ENCODE assay signal across 1 cellular context in genomic region chr22:49966716-49967332, GRCh38.
TF ChIP-seq lines count a peak whose summit lies in the region.

No MANE protein-coding gene starts in this region.

TF ChIP-seq in HepG2, 621 proteins besides CTCF, POLR2A, EP300 and RAD21 (continued from another document and continues in another):
- TF ChIP-seq, protein P1, sequence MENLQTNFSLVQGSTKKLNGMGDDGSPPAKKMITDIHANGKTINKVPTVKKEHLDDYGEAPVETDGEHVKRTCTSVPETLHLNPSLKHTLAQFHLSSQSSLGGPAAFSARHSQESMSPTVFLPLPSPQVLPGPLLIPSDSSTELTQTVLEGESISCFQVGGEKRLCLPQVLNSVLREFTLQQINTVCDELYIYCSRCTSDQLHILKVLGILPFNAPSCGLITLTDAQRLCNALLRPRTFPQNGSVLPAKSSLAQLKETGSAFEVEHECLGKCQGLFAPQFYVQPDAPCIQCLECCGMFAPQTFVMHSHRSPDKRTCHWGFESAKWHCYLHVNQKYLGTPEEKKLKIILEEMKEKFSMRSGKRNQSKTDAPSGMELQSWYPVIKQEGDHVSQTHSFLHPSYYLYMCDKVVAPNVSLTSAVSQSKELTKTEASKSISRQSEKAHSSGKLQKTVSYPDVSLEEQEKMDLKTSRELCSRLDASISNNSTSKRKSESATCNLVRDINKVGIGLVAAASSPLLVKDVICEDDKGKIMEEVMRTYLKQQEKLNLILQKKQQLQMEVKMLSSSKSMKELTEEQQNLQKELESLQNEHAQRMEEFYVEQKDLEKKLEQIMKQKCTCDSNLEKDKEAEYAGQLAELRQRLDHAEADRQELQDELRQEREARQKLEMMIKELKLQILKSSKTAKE (CRISPR knock-in tag; IDR thresholded peaks at IDR 0.05; ENCODE audit: borderline replicate concordance): peak; percentile 50; the same call in 1 of the 2 replicates
- TF ChIP-seq FOXO4 (CRISPR knock-in tag; conservative IDR thresholded peaks at IDR 0.05) (no peak), TRIM24 (CRISPR knock-in tag; IDR thresholded peaks at IDR 0.05) (0 out of 2 replicates have a peak, but pooled peaks have one; percentile 1), ZNF770 (CRISPR knock-in tag; IDR thresholded peaks at IDR 0.05) (no peak), TEAD2 (CRISPR knock-in tag; IDR thresholded peaks at IDR 0.05) (no peak), ZNF629 (CRISPR knock-in tag; conservative IDR thresholded peaks at IDR 0.05) (0 out of 2 replicates have a peak, but pooled peaks have one; percentile 18), RBM39 (IDR thresholded peaks at IDR 0.05; ENCODE audit: low read depth, low read length, poor library complexity, severe bottlenecking) (no peak), REL (CRISPR knock-in tag; conservative IDR thresholded peaks at IDR 0.05) (no peak), MBD4 (IDR thresholded peaks at IDR 0.05; ENCODE audit: borderline replicate concordance, low read length) (no peak), SIN3B (IDR thresholded peaks at IDR 0.05; ENCODE audit: low read length) (no peak), ZNF235 (CRISPR knock-in tag; IDR thresholded peaks at IDR 0.05; ENCODE audit: borderline replicate concordance) (no peak), ZMYM2 (CRISPR knock-in tag; IDR thresholded peaks at IDR 0.05) (no peak), MTF2 (CRISPR knock-in tag; IDR thresholded peaks at IDR 0.05; ENCODE audit: borderline replicate concordance) (no peak), KLF12 (CRISPR knock-in tag; IDR thresholded peaks at IDR 0.05; ENCODE audit: borderline replicate concordance) (0 out of 2 replicates have a peak, but pooled peaks have one; percentile 21), EEA1 (CRISPR knock-in tag; IDR thresholded peaks at IDR 0.05; ENCODE audit: borderline replicate concordance) (no peak), CEBPB (IDR thresholded peaks at IDR 0.05; ENCODE audit: borderline replicate concordance, low read depth, low read length) (peak; percentile 88), ZNF672 (CRISPR knock-in tag; IDR thresholded peaks at IDR 0.05) (no peak), MAFK (conservative IDR thresholded peaks at IDR 0.05 in 1 of 2, IDR thresholded peaks at IDR 0.05 in 1 of 2; ENCODE audit: low read length in 2 of 2) (no peak), ZBTB34 (CRISPR knock-in tag; IDR thresholded peaks at IDR 0.05) (no peak), SATB2 (CRISPR knock-in tag; IDR thresholded peaks at IDR 0.05) (no peak), KAT2B (IDR thresholded peaks at IDR 0.05; ENCODE audit: borderline replicate concordance, low read depth, low read length) (no peak), HOXA7 (CRISPR knock-in tag; IDR thresholded peaks at IDR 0.05) (no peak), ZNF878 (CRISPR knock-in tag; IDR thresholded peaks at IDR 0.05) (no peak), ZNF614 (CRISPR knock-in tag; IDR thresholded peaks at IDR 0.05; ENCODE audit: borderline replicate concordance) (no peak; the same call in 1 of the 2 replicates), MXI1 (IDR thresholded peaks at IDR 0.05; ENCODE audit: borderline replicate concordance, low read depth, low read length) (peak; percentile 28; the same call in 1 of the 3 replicates), ZMAT3 (CRISPR knock-in tag; conservative IDR thresholded peaks at IDR 0.05) (no peak), ZNF501 (CRISPR knock-in tag; IDR thresholded peaks at IDR 0.05) (no peak), HMG20B (CRISPR knock-in tag; conservative IDR thresholded peaks at IDR 0.05) (no peak), ZNF563 (CRISPR knock-in tag; IDR thresholded peaks at IDR 0.05) (no peak), ZSCAN30 (CRISPR knock-in tag; IDR thresholded peaks at IDR 0.05) (no peak), MAF1 (CRISPR knock-in tag; IDR thresholded peaks at IDR 0.05; ENCODE audit: borderline replicate concordance) (no peak), LCORL (IDR thresholded peaks at IDR 0.05) (no peak), LCORL (CRISPR knock-in tag; IDR thresholded peaks at IDR 0.05) (peak; percentile 54; the same call in 1 of the 2 replicates), ZNF446 (CRISPR knock-in tag; IDR thresholded peaks at IDR 0.05) (no peak), ZNF589 (CRISPR knock-in tag; conservative IDR thresholded peaks at IDR 0.05) (no peak), FOXA1 (IDR thresholded peaks at IDR 0.05) (no peak), FOXA1 (CRISPR knock-in tag; IDR thresholded peaks at IDR 0.05) (no peak), ZNF260 (CRISPR knock-in tag; IDR thresholded peaks at IDR 0.05; ENCODE audit: borderline replicate concordance, low read depth) (no peak), DMAP1 (CRISPR knock-in tag; IDR thresholded peaks at IDR 0.05) (no peak), FIP1L1 (IDR thresholded peaks at IDR 0.05; ENCODE audit: borderline replicate concordance, insufficient read depth, low read depth, low read length) (no peak)
- TF ChIP-seq, protein P2, sequence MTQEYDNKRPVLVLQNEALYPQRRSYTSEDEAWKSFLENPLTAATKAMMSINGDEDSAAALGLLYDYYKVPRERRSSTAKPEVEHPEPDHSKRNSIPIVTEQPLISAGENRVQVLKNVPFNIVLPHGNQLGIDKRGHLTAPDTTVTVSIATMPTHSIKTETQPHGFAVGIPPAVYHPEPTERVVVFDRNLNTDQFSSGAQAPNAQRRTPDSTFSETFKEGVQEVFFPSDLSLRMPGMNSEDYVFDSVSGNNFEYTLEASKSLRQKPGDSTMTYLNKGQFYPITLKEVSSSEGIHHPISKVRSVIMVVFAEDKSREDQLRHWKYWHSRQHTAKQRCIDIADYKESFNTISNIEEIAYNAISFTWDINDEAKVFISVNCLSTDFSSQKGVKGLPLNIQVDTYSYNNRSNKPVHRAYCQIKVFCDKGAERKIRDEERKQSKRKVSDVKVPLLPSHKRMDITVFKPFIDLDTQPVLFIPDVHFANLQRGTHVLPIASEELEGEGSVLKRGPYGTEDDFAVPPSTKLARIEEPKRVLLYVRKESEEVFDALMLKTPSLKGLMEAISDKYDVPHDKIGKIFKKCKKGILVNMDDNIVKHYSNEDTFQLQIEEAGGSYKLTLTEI (CRISPR knock-in tag; conservative IDR thresholded peaks at IDR 0.05): no peak
- TF ChIP-seq, protein P3, sequence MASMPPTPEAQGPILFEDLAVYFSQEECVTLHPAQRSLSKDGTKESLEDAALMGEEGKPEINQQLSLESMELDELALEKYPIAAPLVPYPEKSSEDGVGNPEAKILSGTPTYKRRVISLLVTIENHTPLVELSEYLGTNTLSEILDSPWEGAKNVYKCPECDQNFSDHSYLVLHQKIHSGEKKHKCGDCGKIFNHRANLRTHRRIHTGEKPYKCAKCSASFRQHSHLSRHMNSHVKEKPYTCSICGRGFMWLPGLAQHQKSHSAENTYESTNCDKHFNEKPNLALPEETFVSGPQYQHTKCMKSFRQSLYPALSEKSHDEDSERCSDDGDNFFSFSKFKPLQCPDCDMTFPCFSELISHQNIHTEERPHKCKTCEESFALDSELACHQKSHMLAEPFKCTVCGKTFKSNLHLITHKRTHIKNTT (CRISPR knock-in tag; IDR thresholded peaks at IDR 0.05): no peak
- TF ChIP-seq, protein P4, sequence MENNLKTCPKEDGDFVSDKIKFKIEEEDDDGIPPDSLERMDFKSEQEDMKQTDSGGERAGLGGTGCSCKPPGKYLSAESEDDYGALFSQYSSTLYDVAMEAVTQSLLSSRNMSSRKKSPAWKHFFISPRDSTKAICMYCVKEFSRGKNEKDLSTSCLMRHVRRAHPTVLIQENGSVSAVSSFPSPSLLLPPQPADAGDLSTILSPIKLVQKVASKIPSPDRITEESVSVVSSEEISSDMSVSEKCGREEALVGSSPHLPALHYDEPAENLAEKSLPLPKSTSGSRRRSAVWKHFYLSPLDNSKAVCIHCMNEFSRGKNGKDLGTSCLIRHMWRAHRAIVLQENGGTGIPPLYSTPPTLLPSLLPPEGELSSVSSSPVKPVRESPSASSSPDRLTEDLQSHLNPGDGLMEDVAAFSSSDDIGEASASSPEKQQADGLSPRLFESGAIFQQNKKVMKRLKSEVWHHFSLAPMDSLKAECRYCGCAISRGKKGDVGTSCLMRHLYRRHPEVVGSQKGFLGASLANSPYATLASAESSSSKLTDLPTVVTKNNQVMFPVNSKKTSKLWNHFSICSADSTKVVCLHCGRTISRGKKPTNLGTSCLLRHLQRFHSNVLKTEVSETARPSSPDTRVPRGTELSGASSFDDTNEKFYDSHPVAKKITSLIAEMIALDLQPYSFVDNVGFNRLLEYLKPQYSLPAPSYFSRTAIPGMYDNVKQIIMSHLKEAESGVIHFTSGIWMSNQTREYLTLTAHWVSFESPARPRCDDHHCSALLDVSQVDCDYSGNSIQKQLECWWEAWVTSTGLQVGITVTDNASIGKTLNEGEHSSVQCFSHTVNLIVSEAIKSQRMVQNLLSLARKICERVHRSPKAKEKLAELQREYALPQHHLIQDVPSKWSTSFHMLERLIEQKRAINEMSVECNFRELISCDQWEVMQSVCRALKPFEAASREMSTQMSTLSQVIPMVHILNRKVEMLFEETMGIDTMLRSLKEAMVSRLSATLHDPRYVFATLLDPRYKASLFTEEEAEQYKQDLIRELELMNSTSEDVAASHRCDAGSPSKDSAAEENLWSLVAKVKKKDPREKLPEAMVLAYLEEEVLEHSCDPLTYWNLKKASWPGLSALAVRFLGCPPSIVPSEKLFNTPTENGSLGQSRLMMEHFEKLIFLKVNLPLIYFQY (CRISPR knock-in tag; IDR thresholded peaks at IDR 0.05; ENCODE audit: borderline replicate concordance): no peak; the same call in 1 of the 2 replicates
- TF ChIP-seq, protein P5, sequence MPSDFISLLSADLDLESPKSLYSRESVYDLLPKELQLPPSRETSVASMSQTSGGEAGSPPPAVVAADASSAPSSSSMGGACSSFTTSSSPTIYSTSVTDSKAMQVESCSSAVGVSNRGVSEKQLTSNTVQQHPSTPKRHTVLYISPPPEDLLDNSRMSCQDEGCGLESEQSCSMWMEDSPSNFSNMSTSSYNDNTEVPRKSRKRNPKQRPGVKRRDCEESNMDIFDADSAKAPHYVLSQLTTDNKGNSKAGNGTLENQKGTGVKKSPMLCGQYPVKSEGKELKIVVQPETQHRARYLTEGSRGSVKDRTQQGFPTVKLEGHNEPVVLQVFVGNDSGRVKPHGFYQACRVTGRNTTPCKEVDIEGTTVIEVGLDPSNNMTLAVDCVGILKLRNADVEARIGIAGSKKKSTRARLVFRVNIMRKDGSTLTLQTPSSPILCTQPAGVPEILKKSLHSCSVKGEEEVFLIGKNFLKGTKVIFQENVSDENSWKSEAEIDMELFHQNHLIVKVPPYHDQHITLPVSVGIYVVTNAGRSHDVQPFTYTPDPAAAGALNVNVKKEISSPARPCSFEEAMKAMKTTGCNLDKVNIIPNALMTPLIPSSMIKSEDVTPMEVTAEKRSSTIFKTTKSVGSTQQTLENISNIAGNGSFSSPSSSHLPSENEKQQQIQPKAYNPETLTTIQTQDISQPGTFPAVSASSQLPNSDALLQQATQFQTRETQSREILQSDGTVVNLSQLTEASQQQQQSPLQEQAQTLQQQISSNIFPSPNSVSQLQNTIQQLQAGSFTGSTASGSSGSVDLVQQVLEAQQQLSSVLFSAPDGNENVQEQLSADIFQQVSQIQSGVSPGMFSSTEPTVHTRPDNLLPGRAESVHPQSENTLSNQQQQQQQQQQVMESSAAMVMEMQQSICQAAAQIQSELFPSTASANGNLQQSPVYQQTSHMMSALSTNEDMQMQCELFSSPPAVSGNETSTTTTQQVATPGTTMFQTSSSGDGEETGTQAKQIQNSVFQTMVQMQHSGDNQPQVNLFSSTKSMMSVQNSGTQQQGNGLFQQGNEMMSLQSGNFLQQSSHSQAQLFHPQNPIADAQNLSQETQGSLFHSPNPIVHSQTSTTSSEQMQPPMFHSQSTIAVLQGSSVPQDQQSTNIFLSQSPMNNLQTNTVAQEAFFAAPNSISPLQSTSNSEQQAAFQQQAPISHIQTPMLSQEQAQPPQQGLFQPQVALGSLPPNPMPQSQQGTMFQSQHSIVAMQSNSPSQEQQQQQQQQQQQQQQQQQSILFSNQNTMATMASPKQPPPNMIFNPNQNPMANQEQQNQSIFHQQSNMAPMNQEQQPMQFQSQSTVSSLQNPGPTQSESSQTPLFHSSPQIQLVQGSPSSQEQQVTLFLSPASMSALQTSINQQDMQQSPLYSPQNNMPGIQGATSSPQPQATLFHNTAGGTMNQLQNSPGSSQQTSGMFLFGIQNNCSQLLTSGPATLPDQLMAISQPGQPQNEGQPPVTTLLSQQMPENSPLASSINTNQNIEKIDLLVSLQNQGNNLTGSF (CRISPR knock-in tag; IDR thresholded peaks at IDR 0.05): no peak
